22 cellular contexts compared by ENCODE assay signal in the genomic region with DNA sequence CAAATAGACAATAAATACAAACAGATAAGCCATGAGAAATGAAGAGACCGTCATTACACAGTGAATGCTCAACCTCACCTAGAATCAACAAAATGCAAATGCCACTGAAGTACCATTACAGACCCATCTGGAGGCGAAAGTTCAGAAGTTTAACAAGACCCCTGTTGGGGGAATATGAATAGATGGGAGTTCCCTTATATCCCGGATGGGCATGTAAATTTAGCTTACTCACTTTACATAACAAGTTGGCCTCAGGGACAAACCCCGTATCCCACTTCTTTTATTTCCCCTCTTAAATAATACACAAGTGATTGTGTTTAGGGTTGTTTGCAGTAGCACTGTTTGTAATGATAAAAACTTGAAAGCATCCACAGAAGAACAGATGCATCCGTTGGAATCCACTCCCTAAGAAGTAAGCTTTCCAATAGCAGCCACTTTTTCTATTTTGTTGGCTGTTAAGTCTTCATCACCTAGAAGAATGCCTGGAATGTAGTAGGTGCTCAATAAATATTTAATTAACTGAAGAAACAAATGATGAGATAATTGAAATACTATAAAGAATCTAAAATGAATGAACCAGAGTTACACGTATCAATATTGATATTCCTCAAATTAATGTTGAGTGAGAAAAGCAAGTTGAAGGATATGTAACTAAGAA.
"Had no signal": no experiment of that assay in that cellular context is flagged by ENCODE, and none has a peak within 500 bp of the region (broad histone marks: within the 10 kb centered on the region; RNA-seq: fewer than 3 reads in every experiment).

No MANE protein-coding gene starts in this region.

- H3K36me3 Mint-ChIP-seq: mesothelial cell of epicardium; naive B cell; stimulated activated effector memory CD8-positive, alpha-beta T cell treated with anti-CD3 and anti-CD28 coated beads, Interleukin-12 subunit alpha, Interleukin-12 subunit beta, amount 100 ng/mL, for 72 hours had no signal

- ATAC-seq: left cardiac atrium; left lung; mucosa of descending colon; psoas muscle; right cardiac atrium; stimulated activated effector memory CD8-positive, alpha-beta T cell treated with anti-CD3 and anti-CD28 coated beads, Interleukin-12 subunit alpha, Interleukin-12 subunit beta, amount 100 ng/mL, for 72 hours had no signal

- H3K27me3 Mint-ChIP-seq: naive B cell had no signal

- H3K4me3 Mint-ChIP-seq: mesothelial cell of epicardium; naive B cell; nephron progenitor cell; stimulated activated effector memory CD8-positive, alpha-beta T cell treated with anti-CD3 and anti-CD28 coated beads, Interleukin-12 subunit alpha, Interleukin-12 subunit beta, amount 100 ng/mL, for 72 hours had no signal

- H3K4me3 ChIP-seq: dorsolateral prefrontal cortex, left lung, mucosa of descending colon, psoas muscle, sigmoid colon, stomach, thyroid gland, vagina had no signal

- H3K4me1 ChIP-seq: left lung, psoas muscle, sigmoid colon, stomach, thyroid gland, vagina had no signal

- H3K27ac Mint-ChIP-seq: mesothelial cell of epicardium; naive B cell; nephron progenitor cell; stimulated activated effector memory CD8-positive, alpha-beta T cell treated with anti-CD3 and anti-CD28 coated beads, Interleukin-12 subunit alpha, Interleukin-12 subunit beta, amount 100 ng/mL, for 72 hours had no signal

- H3K9me3 ChIP-seq: left lung, mucosa of descending colon, psoas muscle, sigmoid colon, stomach, thyroid gland, vagina had no signal

- H3K4me1 Mint-ChIP-seq: naive B cell; nephron progenitor cell; stimulated activated effector memory CD8-positive, alpha-beta T cell treated with anti-CD3 and anti-CD28 coated beads, Interleukin-12 subunit alpha, Interleukin-12 subunit beta, amount 100 ng/mL, for 72 hours had no signal

- H3K27me3 ChIP-seq: left lung, sigmoid colon, stomach, thyroid gland, vagina had no signal

- H3K36me3 ChIP-seq: left lung, sigmoid colon, stomach, thyroid gland, vagina had no signal

- DNase-seq: dorsolateral prefrontal cortex; effector CD4-positive, alpha-beta T cell; hypothalamus; left cardiac atrium; left lung; mesenchymal stem cell; mucosa of descending colon; naive B cell; nephron progenitor cell; nucleus accumbens; psoas muscle; right cardiac atrium; sigmoid colon; stimulated activated CD4-positive, alpha-beta T cell treated with anti-CD3 and anti-CD28 coated beads, Interleukin-2, amount 100 ng/mL, for 24 hours; stimulated activated CD4-positive, alpha-beta T cell treated with anti-CD3 and anti-CD28 coated beads, Interleukin-4, amount 100 ng/mL, for 24 hours; stimulated activated naive CD4-positive, alpha-beta T cell treated with Interleukin-2 at 50 U/mL for 16 hours; stomach; thyroid gland; trophoblast cell had no signal
